1 cellular context compared by ENCODE assay signal in the genomic region with DNA sequence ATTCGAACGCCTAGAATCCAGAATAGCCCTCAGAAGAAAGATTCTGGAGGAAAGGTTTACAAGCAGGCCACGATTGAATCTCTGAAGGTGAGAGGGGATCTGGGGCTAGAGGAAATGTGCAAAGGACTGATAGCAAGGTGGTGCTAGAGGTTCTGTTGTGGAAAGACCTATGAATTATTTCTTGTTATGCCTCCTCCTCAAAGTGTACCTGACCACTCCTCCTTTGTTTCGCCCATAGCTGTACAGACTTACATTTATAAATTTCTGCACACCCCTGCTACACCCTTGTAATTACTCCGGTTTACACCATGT.
TF ChIP-seq lines count a peak whose summit lies in the region.

No MANE protein-coding gene starts in this region.

TF ChIP-seq in HepG2, 621 proteins besides CTCF, POLR2A, EP300 and RAD21:
- TF ChIP-seq SRSF1 (optimal IDR thresholded peaks at IDR 0.05; ENCODE audit: low read depth, low read length): no peak
- TF ChIP-seq CBFB (CRISPR knock-in tag; IDR thresholded peaks at IDR 0.05): no peak
- TF ChIP-seq UBTF (CRISPR knock-in tag; IDR thresholded peaks at IDR 0.05): no peak
- no peak for TF ChIP-seq ZNF616 (CRISPR knock-in tag; IDR thresholded peaks at IDR 0.05; ENCODE audit: low read depth)
- TF ChIP-seq MYC (CRISPR knock-in tag; IDR thresholded peaks at IDR 0.05; ENCODE audit: borderline replicate concordance): no peak
- no peak for TF ChIP-seq ZSCAN22 (CRISPR knock-in tag; IDR thresholded peaks at IDR 0.05)
- TF ChIP-seq RBM22 (optimal IDR thresholded peaks at IDR 0.05; ENCODE audit: low read length): no peak
- no peak for TF ChIP-seq SP1 (IDR thresholded peaks at IDR 0.05)
- no peak for TF ChIP-seq SP1 (CRISPR knock-in tag; IDR thresholded peaks at IDR 0.05)
- no peak for TF ChIP-seq KAT7 (CRISPR knock-in tag; IDR thresholded peaks at IDR 0.05; ENCODE audit: borderline replicate concordance)
- TF ChIP-seq, protein P1, sequence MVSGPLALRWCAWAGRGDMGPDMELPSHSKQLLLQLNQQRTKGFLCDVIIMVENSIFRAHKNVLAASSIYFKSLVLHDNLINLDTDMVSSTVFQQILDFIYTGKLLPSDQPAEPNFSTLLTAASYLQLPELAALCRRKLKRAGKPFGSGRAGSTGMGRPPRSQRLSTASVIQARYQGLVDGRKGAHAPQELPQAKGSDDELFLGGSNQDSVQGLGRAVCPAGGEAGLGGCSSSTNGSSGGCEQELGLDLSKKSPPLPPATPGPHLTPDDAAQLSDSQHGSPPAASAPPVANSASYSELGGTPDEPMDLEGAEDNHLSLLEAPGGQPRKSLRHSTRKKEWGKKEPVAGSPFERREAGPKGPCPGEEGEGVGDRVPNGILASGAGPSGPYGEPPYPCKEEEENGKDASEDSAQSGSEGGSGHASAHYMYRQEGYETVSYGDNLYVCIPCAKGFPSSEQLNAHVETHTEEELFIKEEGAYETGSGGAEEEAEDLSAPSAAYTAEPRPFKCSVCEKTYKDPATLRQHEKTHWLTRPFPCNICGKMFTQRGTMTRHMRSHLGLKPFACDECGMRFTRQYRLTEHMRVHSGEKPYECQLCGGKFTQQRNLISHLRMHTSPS (CRISPR knock-in tag; IDR thresholded peaks at IDR 0.05; ENCODE audit: low read depth): no peak
- no peak for TF ChIP-seq ZNF33A (CRISPR knock-in tag; IDR thresholded peaks at IDR 0.05; ENCODE audit: borderline replicate concordance)
- TF ChIP-seq, protein P2, sequence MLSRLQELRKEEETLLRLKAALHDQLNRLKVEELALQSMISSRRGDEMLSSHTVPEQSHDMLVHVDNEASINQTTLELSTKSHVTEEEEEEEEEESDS (CRISPR knock-in tag; IDR thresholded peaks at IDR 0.05; ENCODE audit: borderline replicate concordance): no peak
- TF ChIP-seq ZNF12 (CRISPR knock-in tag; IDR thresholded peaks at IDR 0.05): no peak
- no peak for TF ChIP-seq ZNF234 (CRISPR knock-in tag; conservative IDR thresholded peaks at IDR 0.05)
- TF ChIP-seq FOXO1 (CRISPR knock-in tag; IDR thresholded peaks at IDR 0.05): no peak
- no peak for TF ChIP-seq ZNF646 (CRISPR knock-in tag; IDR thresholded peaks at IDR 0.05)
- TF ChIP-seq ZNF552 (CRISPR knock-in tag; IDR thresholded peaks at IDR 0.05; ENCODE audit: borderline replicate concordance): no peak
- no peak for TF ChIP-seq SIX4 (CRISPR knock-in tag; IDR thresholded peaks at IDR 0.05)
- no peak for TF ChIP-seq ZNF580 (CRISPR knock-in tag; IDR thresholded peaks at IDR 0.05; ENCODE audit: borderline replicate concordance, low read depth)
- no peak for TF ChIP-seq SNAPC2 (CRISPR knock-in tag; IDR thresholded peaks at IDR 0.05)
